In the genomic region with DNA sequence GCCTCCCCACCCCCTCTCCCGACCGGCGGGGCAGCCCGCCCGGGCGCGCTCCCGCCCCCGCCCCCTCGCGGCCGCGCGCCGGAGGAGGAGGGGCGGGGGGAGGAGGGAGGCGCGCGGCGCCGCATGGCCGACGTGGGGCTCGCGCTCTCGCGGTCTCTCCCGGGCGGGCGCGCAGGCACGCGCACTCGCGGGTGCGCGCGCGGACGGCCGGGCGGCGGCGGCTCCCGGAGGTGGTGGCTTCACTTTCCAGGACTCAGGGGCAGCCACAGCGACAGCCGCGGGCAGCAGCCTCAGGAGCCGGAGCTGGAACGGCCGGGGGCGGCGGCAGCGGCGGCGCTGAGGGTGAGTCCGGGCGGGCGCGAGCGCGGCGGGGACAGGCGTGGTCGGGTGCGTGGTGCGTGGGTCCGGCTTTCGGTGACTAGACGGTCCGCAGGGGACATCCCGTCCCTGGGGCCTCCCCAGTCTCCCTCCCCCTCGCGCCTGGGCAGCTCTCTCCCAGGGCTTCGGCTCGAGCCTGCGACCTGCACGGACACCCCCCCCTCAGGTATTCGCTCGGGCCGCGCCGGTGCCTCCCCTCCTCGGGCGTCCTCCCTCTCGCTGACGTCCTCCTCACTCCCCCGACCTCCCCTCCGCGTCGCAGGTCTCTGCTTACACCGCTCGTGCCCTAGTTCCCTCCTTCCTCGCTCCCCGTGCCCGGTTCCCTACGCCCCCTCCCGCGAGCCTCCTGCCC, we compare ENCODE assay signal across 8 cellular contexts. TPM values are rescaled to one million over a fixed set of nuclear protein-coding genes. Genes with fewer than 3 reads are reported as not detected.
DNase-seq lines count a peak whose midpoint lies in the region; ATAC-seq and TF ChIP-seq lines count a peak whose summit lies in the region.

A gene (plus strand): TSS at position 407 of the 730 bp plus-strand sequence.

- H3K27ac ChIP-seq in A673 (ENCODE audit: low read depth, low read length, poor library complexity, severe bottlenecking), result no peak within 1 kb of the TSS

- H3K9me3 ChIP-seq in A673 (ENCODE audit: low read depth, low read length, poor library complexity, severe bottlenecking), result no peaks in the 10 kb centered on the region

- no peaks in the 10 kb centered on the region for H3K36me3 Mint-ChIP-seq in mesothelial cell of epicardium

- H3K9me3 Mint-ChIP-seq in mesothelial cell of epicardium, result no peaks in the 10 kb centered on the region

- no TSS peak for BruUV-seq in A673 (replicated peaks; lab: Mats Ljungman, UMichigan)

- peaks cover 16% of the 10 kb centered on the region for H3K4me1 Mint-ChIP-seq in mesothelial cell of epicardium

- H3K27me3 ChIP-seq in A673 (replicated peaks; ENCODE audit: insufficient read depth, low read depth, low read length, poor library complexity), result peaks cover 63% of the 10 kb centered on the region

- DNase-seq in A673 (ENCODE audit: low spot score) (peak; percentile 60), NCI-H446 treated with DMSO at 0.1 percent for 48 hours (lab: John Stamatoyannopoulos, UW) (peak; percentile 1), activated T-cell treated with anti-CD3 and anti-CD28 coated beads for 24 hours (ENCODE audit: low read depth) (peak; percentile 38), epidermal melanocyte (ENCODE audit: insufficient read length, low spot score) (peak; percentile 51), mesothelial cell of epicardium (ENCODE audit: low spot score in 2 of 2, unreplicated experiment in 2 of 2) (peak; percentile 58 to 75)
- DNase-seq in stimulated activated CD8-positive, alpha-beta memory T cell treated with anti-CD3 and anti-CD28 coated beads, Interleukin-4, amount 100 ng/mL, for 24 hours (ENCODE audit: low read depth), result peak; percentile 34

- no peak for TF ChIP-seq CTCF in A673 (conservative IDR thresholded peaks at IDR 0.05; ENCODE audit: low read depth, low read length)
- TF ChIP-seq CTCF in mesothelial cell of epicardium (IDR thresholded peaks at IDR 0.05; ENCODE audit: unreplicated experiment), result no peak

- ATAC-seq in GM18858 (IDR thresholded peaks at IDR 0.05; ENCODE audit: unreplicated experiment) (peak; percentile 43), HG03039 (IDR thresholded peaks at IDR 0.05; ENCODE audit: unreplicated experiment) (peak; percentile 68)

- intact Hi-C loops in A673 (cut with micrococcal nuclease; ENCODE audit: unreplicated experiment), result loop anchor here (10.0 kb wide), 1 partner anchor 672 kb away; no protein-coding TSS in a partner anchor

- no peaks in the 10 kb centered on the region for H3K36me3 ChIP-seq in A673 (ENCODE audit: insufficient read depth, low read length, poor library complexity, severe bottlenecking)

- peaks cover 22% of the 10 kb centered on the region for H3K27me3 Mint-ChIP-seq in mesothelial cell of epicardium (ENCODE audit: low read depth)

- peak within 1 kb of the TSS; percentile 74 for H3K27ac Mint-ChIP-seq in mesothelial cell of epicardium

- CTCF ChIA-PET in A673 (lab: Charles Lee), result no interaction called here

- peak within 1 kb of the TSS; percentile 56 for H3K4me3 ChIP-seq in A673 (ENCODE audit: low read depth, low read length, poor library complexity, severe bottlenecking)

- H3K4me3 Mint-ChIP-seq in mesothelial cell of epicardium, result peak within 1 kb of the TSS; percentile 93

- POLR2A ChIA-PET in A673 (lab: Charles Lee; ENCODE audit: low non-redundant PET), result no interaction called here

- H3K4me1 ChIP-seq in A673 (ENCODE audit: insufficient read depth, low read length, poor library complexity, severe bottlenecking), result no peaks in the 10 kb centered on the region

RNA-seq across cellular contexts. Expression of the gene that starts here (rescaled TPM):
- total RNA-seq in A673 (2021) (0.61 and 2.0 TPM in 2 replicates), mesothelial cell of epicardium (42.3 to 47.8 TPM (median 47.0 TPM) in 3 replicates)

Comparison
In these comparisons a context has a peak if more than half of its experiments do, and no peak if none do; other contexts are left out.
1. RNA of the gene that starts here (total RNA-seq): 42.3 to 47.8 TPM in mesothelial cell of epicardium; 0.61 to 2.0 TPM in A673; every median in the first group is over 10 times any median in the second.
2. DNase-seq: peak in every context shown above with its lines; median percentile 66 in mesothelial cell of epicardium; 60 in A673; 51 in epidermal melanocyte; 38 in activated T-cell treated with anti-CD3 and anti-CD28 coated beads for 24 hours; 34 in stimulated activated CD8-positive, alpha-beta memory T cell treated with anti-CD3 and anti-CD28 coated beads, Interleukin-4, amount 100 ng/mL, for 24 hours; 1 in NCI-H446 treated with DMSO at 0.1 percent for 48 hours.